ENCODE assay signal across 10 cellular contexts in the genomic region with DNA sequence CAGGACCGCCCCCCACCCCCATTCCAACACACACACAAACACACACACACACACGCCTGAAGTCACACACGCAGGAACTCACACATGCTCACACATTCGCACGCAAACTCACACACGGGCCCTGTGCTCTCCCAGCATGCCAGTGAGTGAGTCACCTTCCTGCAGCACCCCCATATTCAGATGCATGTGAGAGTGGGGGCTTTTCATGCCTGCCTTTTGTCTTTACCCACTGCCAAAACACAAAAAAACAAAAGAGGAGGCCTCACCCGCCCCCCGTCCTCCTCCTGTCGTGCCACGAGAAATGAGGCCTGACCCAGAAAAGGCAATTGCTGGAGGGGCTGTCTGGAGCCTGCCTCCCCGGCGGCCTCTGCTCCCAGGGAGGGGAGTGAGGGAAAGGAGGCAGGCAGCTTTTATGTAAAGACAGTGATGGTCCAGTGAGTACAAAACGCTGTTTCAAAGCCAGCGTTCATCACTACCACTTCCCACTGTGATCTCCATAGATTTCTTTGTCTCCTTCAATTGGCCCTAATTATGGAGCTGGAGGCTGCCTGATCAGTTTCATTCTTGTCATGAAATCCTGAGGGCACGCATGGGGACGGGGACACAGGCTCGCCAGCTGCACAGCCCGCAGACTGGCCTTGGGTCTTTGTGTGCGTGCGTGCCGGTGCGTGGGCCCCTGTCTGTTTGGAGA. TPM values are rescaled to one million over a fixed set of nuclear protein-coding genes. Genes with fewer than 3 reads are reported as not detected.
DNase-seq lines count a peak whose midpoint lies in the region; ATAC-seq lines count a peak whose summit lies in the region.
"Had no signal": no experiment of that assay in that cellular context is flagged by ENCODE, and none has a peak within 500 bp of the region (broad histone marks: within the 10 kb centered on the region; RNA-seq: fewer than 3 reads in every experiment).

No MANE protein-coding gene starts in this region.

- peak; percentile 79 for DNase-seq in EL
- peak; percentile 76 for DNase-seq in NCI-H345 treated with DMSO at 0.1 percent for 48 hours (lab: John Stamatoyannopoulos, UW; ENCODE audit: unreplicated experiment)
- no peak for DNase-seq in effector memory CD8-positive, alpha-beta T cell
- DNase-seq in non-pigmented ciliary epithelial cell (ENCODE audit: low read depth) = peak; percentile 37
- no peak for DNase-seq in Right ventricle myocardium inferior (ENCODE audit: missing footprints)
- DNase-seq in NAMALWA (ENCODE audit: low spot score) = no peak
- no peak for DNase-seq in kidney glomerular epithelial cell (lab: John Stamatoyannopoulos, UW)

- intact Hi-C loops in Right ventricle myocardium inferior (cut with DNase I) = no loop called here

- no peaks in the 10 kb centered on the region for H3K27me3 Mint-ChIP-seq in effector memory CD8-positive, alpha-beta T cell

- H3K27ac Mint-ChIP-seq in effector memory CD8-positive, alpha-beta T cell = peak overlapping the region; percentile 85 to 94

- peak; percentile 55 for ATAC-seq in effector memory CD8-positive, alpha-beta T cell (replicated peaks)
- ATAC-seq in GM21515 (IDR thresholded peaks at IDR 0.05; ENCODE audit: unreplicated experiment) (no peak), Right ventricle myocardium inferior (no peak)
- ATAC-seq: HCT116 had no signal

- H3K4me1 Mint-ChIP-seq in effector memory CD8-positive, alpha-beta T cell (ENCODE audit: low read depth in 2 of 2) = peaks cover 50 to 64% of the 10 kb centered on the region in 2 donors

- peaks cover 37% of the 10 kb centered on the region for H3K36me3 Mint-ChIP-seq in effector memory CD8-positive, alpha-beta T cell (ENCODE audit: insufficient read depth)
- H3K36me3 Mint-ChIP-seq: activated naive CD4-positive, alpha-beta T cell treated with anti-CD3 and anti-CD28 coated beads, Interleukin-2, amount 50 U/mL, for 72 hours had no signal

- H3K4me3 Mint-ChIP-seq in effector memory CD8-positive, alpha-beta T cell = peak overlapping the region; percentile 41 to 52

- H3K9me3 Mint-ChIP-seq in effector memory CD8-positive, alpha-beta T cell = no peaks in the 10 kb centered on the region
- H3K9me3 Mint-ChIP-seq: activated naive CD4-positive, alpha-beta T cell treated with anti-CD3 and anti-CD28 coated beads, Interleukin-2, amount 50 U/mL, for 72 hours had no signal

RNA-seq across cellular contexts. Expression of a gene that starts 29.5 kb away (rescaled TPM):
- total RNA-seq in Right ventricle myocardium inferior = 28.9 TPM

Comparison
In these comparisons a context has a peak if more than half of its experiments do, and no peak if none do; other contexts are left out.
1. DNase-seq: peak in EL (single experiment), NCI-H345 treated with DMSO at 0.1 percent for 48 hours (single experiment) and non-pigmented ciliary epithelial cell (single experiment); none in effector memory CD8-positive, alpha-beta T cell (0 of 3), Right ventricle myocardium inferior (single experiment), NAMALWA (single experiment) and kidney glomerular epithelial cell (single experiment).